ENCODE assay signal across 33 cellular contexts in the genomic region with DNA sequence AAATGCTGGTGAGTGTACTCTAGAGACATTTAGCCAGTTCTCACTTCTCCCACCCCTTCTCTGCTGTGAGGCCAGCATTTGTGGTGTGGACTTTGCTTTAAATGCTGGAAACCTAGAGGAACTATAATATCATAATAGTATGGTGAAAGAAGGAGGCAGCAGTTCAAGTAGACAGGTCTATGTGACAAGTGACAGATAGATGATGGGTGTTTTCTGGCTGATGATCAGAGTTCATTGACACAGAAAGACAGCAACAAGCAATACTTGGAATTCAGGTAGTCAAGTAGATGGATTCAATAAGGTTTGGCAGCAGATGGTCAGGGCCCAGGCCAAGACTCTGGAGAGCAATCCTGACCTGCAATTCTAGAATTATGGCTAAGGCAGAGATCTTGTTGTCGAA.
DNase-seq lines count a peak whose midpoint lies in the region; ATAC-seq and TF ChIP-seq lines count a peak whose summit lies in the region.
"Had no signal": no experiment of that assay in that cellular context is flagged by ENCODE, and none has a peak within 500 bp of the region (broad histone marks: within the 10 kb centered on the region; RNA-seq: fewer than 3 reads in every experiment).

No MANE protein-coding gene starts in this region.

- no peaks in the 10 kb centered on the region for H4K20me1 ChIP-seq in HCT116 (ENCODE audit: insufficient read depth)
- no peaks in the 10 kb centered on the region for H4K20me1 ChIP-seq in SU-DHL-6 (ENCODE audit: low read depth, low read length)
- no peaks in the 10 kb centered on the region for H4K20me1 ChIP-seq in neural cell (ENCODE audit: insufficient read depth)
- H4K20me1 ChIP-seq: BLaER1; BLaER1 treated with 17β-estradiol and CSF1 and Interleukin-3, amounts not matched to agents 10 nM and 100 nM had no signal

- TF ChIP-seq RAD21 in HCT116 (IDR thresholded peaks at IDR 0.05; ENCODE audit: low read depth) (no peak), neural cell (conservative IDR thresholded peaks at IDR 0.05) (no peak)

- H3K4me3 Mint-ChIP-seq in activated CD8-positive, alpha-beta T cell treated with anti-CD3 and anti-CD28 coated beads, Interleukin-2, amount 10 ng/mL, durations not matched to agents 7 days and 5 days = no peak overlapping the region
- H3K4me3 Mint-ChIP-seq in naive thymus-derived CD8-positive, alpha-beta T cell = no peak overlapping the region
- H3K4me3 Mint-ChIP-seq: B cell; CD14-positive monocyte; CD4-positive, alpha-beta memory T cell; CD4-positive, alpha-beta T cell; CD4-positive, CD25-positive, alpha-beta regulatory T cell; CD8-positive, alpha-beta memory T cell; CD8-positive, alpha-beta T cell had no signal

- H3K27ac ChIP-seq in HCT116 (ENCODE audit: low read depth, low read length) (peak overlapping the region; percentile 86), SU-DHL-6 (ENCODE audit: low read depth, low read length) (no peak overlapping the region), neural cell (ENCODE audit: low read length) (no peak overlapping the region)
- H3K27ac ChIP-seq: 22Rv1; A549; BLaER1; BLaER1 treated with 17β-estradiol and CSF1 and Interleukin-3, amounts not matched to agents 10 nM and 100 nM; C4-2B had no signal

- H3K27me3 ChIP-seq in HCT116 (ENCODE audit: insufficient read depth, low read length) = no peaks in the 10 kb centered on the region
- no peaks in the 10 kb centered on the region for H3K27me3 ChIP-seq in SU-DHL-6 (ENCODE audit: low read length)
- no peaks in the 10 kb centered on the region for H3K27me3 ChIP-seq in neural cell (ENCODE audit: insufficient read depth, low read depth, low read length)
- H3K27me3 ChIP-seq: BE2C; BLaER1; BLaER1 treated with 17β-estradiol and CSF1 and Interleukin-3, amounts not matched to agents 10 nM and 100 nM had no signal

- no peak for TF ChIP-seq POLR2A in HCT116 (IDR thresholded peaks at IDR 0.05; ENCODE audit: borderline replicate concordance, extremely low read depth, insufficient read depth, insufficient read length)

- intact Hi-C loops in HCT116 (cut with micrococcal nuclease) = loop anchor here (5.0 kb wide), 2 partner anchors 85 to 320 kb away; no protein-coding TSS in a partner anchor

- no peak overlapping the region for H3K4me3 ChIP-seq in HCT116 (replicated peaks in 1 of 2; ENCODE audit: low read depth in 1 of 2, low read length in 2 of 2)
- H3K4me3 ChIP-seq in SU-DHL-6 (ENCODE audit: insufficient read depth, low read length, poor library complexity, severe bottlenecking) = no peak overlapping the region
- no peak overlapping the region for H3K4me3 ChIP-seq in neural cell (ENCODE audit: low read length)
- H3K4me3 ChIP-seq: A549; BLaER1; BLaER1 treated with 17β-estradiol and CSF1 and Interleukin-3, amounts not matched to agents 10 nM and 100 nM had no signal

- no peaks in the 10 kb centered on the region for H3K9me3 Mint-ChIP-seq in activated CD8-positive, alpha-beta T cell treated with anti-CD3 and anti-CD28 coated beads, Interleukin-2, amount 10 ng/mL, durations not matched to agents 7 days and 5 days (ENCODE audit: insufficient read depth)
- H3K9me3 Mint-ChIP-seq in naive thymus-derived CD8-positive, alpha-beta T cell = peaks cover 0 to 15% (median 5%) of the 10 kb centered on the region in 9 donors

- H3K4me1 Mint-ChIP-seq in activated CD8-positive, alpha-beta T cell treated with anti-CD3 and anti-CD28 coated beads, Interleukin-2, amount 10 ng/mL, durations not matched to agents 7 days and 5 days (ENCODE audit: low read depth) = no peaks in the 10 kb centered on the region
- H3K4me1 Mint-ChIP-seq in naive thymus-derived CD8-positive, alpha-beta T cell = no peaks in the 10 kb centered on the region
- H3K4me1 Mint-ChIP-seq: B cell; CD14-positive monocyte; CD4-positive, alpha-beta memory T cell; CD4-positive, CD25-positive, alpha-beta regulatory T cell; CD8-positive, alpha-beta memory T cell had no signal

- no peak overlapping the region for H3K27ac Mint-ChIP-seq in activated CD8-positive, alpha-beta T cell treated with anti-CD3 and anti-CD28 coated beads, Interleukin-2, amount 10 ng/mL, durations not matched to agents 7 days and 5 days
- H3K27ac Mint-ChIP-seq in naive thymus-derived CD8-positive, alpha-beta T cell = no peak overlapping the region
- H3K27ac Mint-ChIP-seq: B cell; CD14-positive monocyte; CD4-positive, alpha-beta memory T cell; CD4-positive, alpha-beta T cell; CD4-positive, CD25-positive, alpha-beta regulatory T cell; CD8-positive, alpha-beta T cell had no signal

- peak overlapping the region; percentile 22 for H3K4me2 ChIP-seq in HCT116 (ENCODE audit: low read length)
- no peak overlapping the region for H3K4me2 ChIP-seq in SU-DHL-6 (ENCODE audit: low read depth, low read length, poor library complexity, severe bottlenecking)
- H3K4me2 ChIP-seq in neural cell (ENCODE audit: low read length) = no peak overlapping the region
- H3K4me2 ChIP-seq: A549; BLaER1; BLaER1 treated with 17β-estradiol and CSF1 and Interleukin-3, amounts not matched to agents 10 nM and 100 nM had no signal

- POLR2A ChIA-PET in HCT116 (lab: Charles Lee) = no interaction called here
- POLR2A ChIA-PET in activated CD8-positive, alpha-beta T cell treated with anti-CD3 and anti-CD28 coated beads, Interleukin-2, amount 10 ng/mL, durations not matched to agents 7 days and 5 days (lab: Charles Lee) = no interaction called here
- POLR2A ChIA-PET in naive thymus-derived CD8-positive, alpha-beta T cell (lab: Charles Lee) = no interaction called here

- TF ChIP-seq EP300 in neural cell (conservative IDR thresholded peaks at IDR 0.05; ENCODE audit: poor library complexity, severe bottlenecking) = peak; percentile 91

- H3K9ac ChIP-seq in HCT116 (ENCODE audit: low read length) = peak overlapping the region; percentile 37
- no peak overlapping the region for H3K9ac ChIP-seq in SU-DHL-6 (ENCODE audit: low read length)
- no peak overlapping the region for H3K9ac ChIP-seq in neural cell (ENCODE audit: low read length)
- H3K9ac ChIP-seq: BLaER1; BLaER1 treated with 17β-estradiol and CSF1 and Interleukin-3, amounts not matched to agents 10 nM and 100 nM had no signal

- CTCF ChIA-PET in HCT116 (lab: Charles Lee) = no interaction called here
- CTCF ChIA-PET in activated CD8-positive, alpha-beta T cell treated with anti-CD3 and anti-CD28 coated beads, Interleukin-2, amount 10 ng/mL, durations not matched to agents 7 days and 5 days (lab: Charles Lee) = no interaction called here

- 0 out of 4 replicates have a peak, but pooled peaks cover 0 to 5% of the 10 kb centered on the region in 2 experiments for H3K36me3 ChIP-seq in HCT116 (ENCODE audit: control insufficient read depth in 1 of 2, insufficient read depth in 2 of 2, low read length in 2 of 2)
- no peaks in the 10 kb centered on the region for H3K36me3 ChIP-seq in SU-DHL-6 (ENCODE audit: low read length)
- no peaks in the 10 kb centered on the region for H3K36me3 ChIP-seq in neural cell (ENCODE audit: insufficient read depth, low read length)
- H3K36me3 ChIP-seq: BE2C; BLaER1; BLaER1 treated with 17β-estradiol and CSF1 and Interleukin-3, amounts not matched to agents 10 nM and 100 nM had no signal

- no peaks in the 10 kb centered on the region for H3K27me3 Mint-ChIP-seq in activated CD8-positive, alpha-beta T cell treated with anti-CD3 and anti-CD28 coated beads, Interleukin-2, amount 10 ng/mL, durations not matched to agents 7 days and 5 days (ENCODE audit: low read depth)
- H3K27me3 Mint-ChIP-seq in naive thymus-derived CD8-positive, alpha-beta T cell = no peaks in the 10 kb centered on the region
- H3K27me3 Mint-ChIP-seq: B cell; CD4-positive, alpha-beta memory T cell; CD4-positive, alpha-beta T cell; CD4-positive, CD25-positive, alpha-beta regulatory T cell had no signal

- no peak for ATAC-seq in HCT116
- no peak for ATAC-seq in activated CD8-positive, alpha-beta T cell treated with anti-CD3 and anti-CD28 coated beads, Interleukin-2, amount 10 ng/mL, durations not matched to agents 7 days and 5 days
- ATAC-seq in naive thymus-derived CD8-positive, alpha-beta T cell = no peak
- ATAC-seq: A549; CD8-positive, alpha-beta T cell had no signal

- BruUV-seq in HCT116 (replicated peaks; lab: Mats Ljungman, UMichigan) = no TSS peak

- H3F3A ChIP-seq in SU-DHL-6 (ENCODE audit: insufficient read depth) = no peaks in the 10 kb centered on the region
- H3F3A ChIP-seq in neural cell (ENCODE audit: insufficient read depth, low read length, poor library complexity, severe bottlenecking) = no peaks in the 10 kb centered on the region

- H2AFZ ChIP-seq in HCT116 (ENCODE audit: low read depth, low read length, poor library complexity, severe bottlenecking) (no peak overlapping the region), SU-DHL-6 (ENCODE audit: low read depth, low read length, severe bottlenecking) (peak overlapping the region; percentile 66), neural cell (ENCODE audit: low read depth, low read length) (no peak overlapping the region)

- H3K36me3 Mint-ChIP-seq in activated CD8-positive, alpha-beta T cell treated with anti-CD3 and anti-CD28 coated beads, Interleukin-2, amount 10 ng/mL, durations not matched to agents 7 days and 5 days (ENCODE audit: low read depth) = no peaks in the 10 kb centered on the region
- H3K36me3 Mint-ChIP-seq in naive thymus-derived CD8-positive, alpha-beta T cell = no peaks in the 10 kb centered on the region
- H3K36me3 Mint-ChIP-seq: CD14-positive monocyte; CD4-positive, alpha-beta memory T cell; CD4-positive, CD25-positive, alpha-beta regulatory T cell; CD8-positive, alpha-beta memory T cell; CD8-positive, alpha-beta T cell had no signal

- DNase-seq in HCT116 (ENCODE audit: low read depth, low spot score) (no peak), NCI-H69 (lab: John Stamatoyannopoulos, UW) (no peak)
- DNase-seq in activated CD8-positive, alpha-beta T cell treated with anti-CD3 and anti-CD28 coated beads, Interleukin-2, amount 10 ng/mL, durations not matched to agents 7 days and 5 days = no peak
- DNase-seq in naive thymus-derived CD8-positive, alpha-beta T cell = no peak
- DNase-seq: 8988T; ACHN; AML-193; BE2C; C1 segment of cervical spinal cord; Caco-2; Calu3; CD4-positive, alpha-beta memory T cell; CD4-positive, alpha-beta T cell; CD4-positive, CD25-positive, alpha-beta regulatory T cell; CD8-positive, alpha-beta memory T cell; CD8-positive, alpha-beta T cell; COR-L47; DMS 273 treated with DMSO at 0.1 percent for 48 hours; DMS153; DMS53; DMS79; DMS79 treated with DMSO at 0.1 percent for 48 hours; DND-41; EL had no signal

- RAD21 ChIA-PET in HCT116 (lab: Charles Lee; ENCODE audit: low non-redundant PET in 1 of 2, low total read pairs in 2 of 2, uncharacterized antibody in 2 of 2, unreplicated experiment in 2 of 2) = no interaction called here

- TF ChIP-seq CTCF in HCT116 (IDR thresholded peaks at IDR 0.05 in 2 of 3, conservative IDR thresholded peaks at IDR 0.05 in 1 of 3; ENCODE audit: borderline replicate concordance in 1 of 3, insufficient read depth in 1 of 3, low read depth in 2 of 3, low read length in 2 of 3) = no peak
- no peak for TF ChIP-seq CTCF in SU-DHL-6 (IDR thresholded peaks at IDR 0.05; ENCODE audit: insufficient read depth, low read length, poor library complexity, severe bottlenecking)
- no peak for TF ChIP-seq CTCF in neural cell (IDR thresholded peaks at IDR 0.05; ENCODE audit: poor library complexity, severe bottlenecking)

- H3K9me2 ChIP-seq in HCT116 (ENCODE audit: insufficient read depth) (no peaks in the 10 kb centered on the region), SU-DHL-6 (replicated peaks; ENCODE audit: insufficient read depth, low read length) (no peaks in the 10 kb centered on the region), neural cell (ENCODE audit: insufficient read depth, low read length) (no peaks in the 10 kb centered on the region)

- H3K9me3 ChIP-seq in HCT116 (ENCODE audit: control insufficient read depth in 1 of 2, insufficient read depth in 1 of 2, low read depth in 1 of 2, low read length in 2 of 2) = no peaks in the 10 kb centered on the region
- H3K9me3 ChIP-seq in SU-DHL-6 (ENCODE audit: insufficient read depth, low read length) = no peaks in the 10 kb centered on the region
- no peaks in the 10 kb centered on the region for H3K9me3 ChIP-seq in neural cell (ENCODE audit: low read length)
- H3K9me3 ChIP-seq: A549; BE2C; BLaER1; BLaER1 treated with 17β-estradiol and CSF1 and Interleukin-3, amounts not matched to agents 10 nM and 100 nM; Caco-2 had no signal

- peaks cover 89 to 97% of the 10 kb centered on the region in 2 experiments for H3K4me1 ChIP-seq in HCT116 (ENCODE audit: control insufficient read depth in 1 of 2, insufficient read depth in 2 of 2, low read length in 2 of 2)
- H3K4me1 ChIP-seq: A549; BLaER1; BLaER1 treated with 17β-estradiol and CSF1 and Interleukin-3, amounts not matched to agents 10 nM and 100 nM had no signal

- H3K79me2 ChIP-seq in HCT116 (ENCODE audit: insufficient read depth, low read length) = peaks cover 91% of the 10 kb centered on the region
- H3K79me2 ChIP-seq in SU-DHL-6 (ENCODE audit: insufficient read depth, low read length) = no peaks in the 10 kb centered on the region
- H3K79me2 ChIP-seq in neural cell (replicated peaks; ENCODE audit: insufficient read depth, low read length) = no peaks in the 10 kb centered on the region
